8 cellular contexts compared by ENCODE assay signal in genomic region chr13:41310963-41311606, GRCh38. TPM values are rescaled to one million over a fixed set of nuclear protein-coding genes. Genes with fewer than 3 reads are reported as not detected.
A peak's percentile ranks its signal among the peaks of the same experiment; 100 is the strongest.
DNase-seq lines count a peak whose midpoint lies in the region; ATAC-seq and TF ChIP-seq lines count a peak whose summit lies in the region.

Gene NAA16, plus strand, starts transcription at chr13:41311267. Its CDS starts 262 bp downstream, at chr13:41311529.

- H3K27me3 ChIP-seq in CD4-positive, alpha-beta T cell (ENCODE audit: control insufficient read depth, insufficient read depth, low read length), result no peaks in the 10 kb centered on the region
- no peaks in the 10 kb centered on the region for H3K27me3 ChIP-seq in duodenal mucosa (ENCODE audit: control insufficient read depth in 1 of 2, insufficient read depth in 2 of 2, low read length in 2 of 2)

- whole genome bisulfite sequencing in lower leg skin, 2 donors, result 0 to 1% methylated on average over 19 to 41 of the region's 53 CpGs

- H3K36me3 Mint-ChIP-seq in CD4-positive, alpha-beta T cell (ENCODE audit: low read depth), result peaks cover 17% of the 10 kb centered on the region
- peaks cover 8% of the 10 kb centered on the region for H3K36me3 Mint-ChIP-seq in activated CD4-positive, alpha-beta memory T cell treated with anti-CD3 and anti-CD28 coated beads for 36 hours

- H3K4me3 Mint-ChIP-seq in CD4-positive, alpha-beta T cell, result peak within 1 kb of the TSS; percentile 97
- peak within 1 kb of the TSS; percentile 93 for H3K4me3 Mint-ChIP-seq in activated CD4-positive, alpha-beta memory T cell treated with anti-CD3 and anti-CD28 coated beads for 36 hours

- no peak for TF ChIP-seq CTCF in CD4-positive, alpha-beta T cell (IDR thresholded peaks at IDR 0.05)
- no peak for TF ChIP-seq CTCF in lower leg skin (IDR thresholded peaks at IDR 0.05)

- peaks cover 56% of the 10 kb centered on the region for H3K4me1 Mint-ChIP-seq in CD4-positive, alpha-beta T cell (ENCODE audit: low read depth)
- H3K4me1 Mint-ChIP-seq in activated CD4-positive, alpha-beta memory T cell treated with anti-CD3 and anti-CD28 coated beads for 36 hours (ENCODE audit: low read depth), result peaks cover 34% of the 10 kb centered on the region

- ATAC-seq in CD4-positive, alpha-beta T cell (ENCODE audit: poor library complexity), result peak; percentile 85
- ATAC-seq in GM19397 (IDR thresholded peaks at IDR 0.05; ENCODE audit: unreplicated experiment) (peak; percentile 78), HG03565 (IDR thresholded peaks at IDR 0.05; ENCODE audit: unreplicated experiment) (peak; percentile 53)

- POLR2A ChIA-PET in CD4-positive, alpha-beta T cell (lab: Charles Lee), result interaction anchor here (0.6 to 0.9 kb wide), 9 partner anchors 15 to 285 kb away, joined by 3 to 4 read pairs (median 3); partner anchors contain the start of gene MTRF1
- POLR2A ChIA-PET in activated CD4-positive, alpha-beta memory T cell treated with anti-CD3 and anti-CD28 coated beads for 36 hours (lab: Charles Lee), result interaction anchor here (1.0 to 1.2 kb wide), 2 partner anchors 10 to 152 kb away, joined by 3 read pairs; no protein-coding TSS in a partner anchor

- no peak for TF ChIP-seq POLR2A in lower leg skin (IDR thresholded peaks at IDR 0.05)

- H3K4me1 ChIP-seq in duodenal mucosa (ENCODE audit: control insufficient read depth in 1 of 2, insufficient read depth in 2 of 2, low read length in 2 of 2), result peaks cover 20 to 21% of the 10 kb centered on the region in 2 donors

- H3K27me3 Mint-ChIP-seq in CD4-positive, alpha-beta T cell, result no peaks in the 10 kb centered on the region
- no peaks in the 10 kb centered on the region for H3K27me3 Mint-ChIP-seq in activated CD4-positive, alpha-beta memory T cell treated with anti-CD3 and anti-CD28 coated beads for 36 hours

- peak; percentile 89 to 97 (median 93) for DNase-seq in CD4-positive, alpha-beta T cell
- DNase-seq in NCI-H82 treated with DMSO at 0.1 percent for 48 hours (lab: John Stamatoyannopoulos, UW; ENCODE audit: unreplicated experiment) (peak; percentile 74), lower leg skin (ENCODE audit: low spot score in 2 of 2) (peak; percentile 79 to 97)
- DNase-seq in activated CD4-positive, alpha-beta memory T cell treated with anti-CD3 and anti-CD28 coated beads for 36 hours, result peak; percentile 97
- peak; percentile 97 to 98 for DNase-seq in stimulated activated CD4-positive, alpha-beta T cell treated with anti-CD3 and anti-CD28 coated beads, Interleukin-4, amount 100 ng/mL, for 4 hours

- peak within 1 kb of the TSS; percentile 85 for H3K27ac ChIP-seq in CD4-positive, alpha-beta T cell (ENCODE audit: low read depth, low read length)
- H3K27ac ChIP-seq in duodenal mucosa (ENCODE audit: low read depth, low read length), result peak within 1 kb of the TSS; percentile 85

- H3K9ac ChIP-seq in duodenal mucosa (ENCODE audit: low read depth in 1 of 2, low read length in 2 of 2), result peak within 1 kb of the TSS; percentile 85 to 96

- peak within 1 kb of the TSS; percentile 98 for H3K27ac Mint-ChIP-seq in CD4-positive, alpha-beta T cell
- H3K27ac Mint-ChIP-seq in activated CD4-positive, alpha-beta memory T cell treated with anti-CD3 and anti-CD28 coated beads for 36 hours, result peak within 1 kb of the TSS; percentile 92

- intact Hi-C loops in CD4-positive, alpha-beta T cell (cut with DNase I, micrococcal nuclease), result loop anchor here (1.0 to 10.0 kb wide), 5 partner anchors 36 to 246 kb away; partner anchors contain the start of genes MTRF1 (in 2 of the 2), KBTBD6 (in 1 of the 2), KBTBD7 (in 1 of the 2) and WBP4 (in 1 of the 2)
- intact Hi-C loops in activated CD4-positive, alpha-beta memory T cell treated with anti-CD3 and anti-CD28 coated beads for 36 hours (cut with micrococcal nuclease), result loop anchor here (1.0 to 2.0 kb wide), 6 partner anchors 48 to 960 kb away; partner anchors contain the start of genes KBTBD6, MTRF1 and WBP4
- intact Hi-C loops in lower leg skin (cut with DNase I; ENCODE audit: low total_unique reads), result no loop called here

- H3K4me3 ChIP-seq in duodenal mucosa (ENCODE audit: low read depth in 1 of 2, low read length in 2 of 2) (peak within 1 kb of the TSS; percentile 91 to 96), lower leg skin (ENCODE audit: low read depth, poor library complexity, severe bottlenecking) (peak within 1 kb of the TSS; percentile 98)

- no peaks in the 10 kb centered on the region for H3K9me3 ChIP-seq in CD4-positive, alpha-beta T cell (ENCODE audit: control insufficient read depth, low read length)
- H3K9me3 ChIP-seq in duodenal mucosa (ENCODE audit: control insufficient read depth in 1 of 2, low read length in 2 of 2), result no peaks in the 10 kb centered on the region

- CTCF ChIA-PET in CD4-positive, alpha-beta T cell (lab: Charles Lee), result interaction anchor here (1.0 kb wide), 1 partner anchor 342 kb away, joined by 7 read pairs; no protein-coding TSS in a partner anchor
- CTCF ChIA-PET in activated CD4-positive, alpha-beta memory T cell treated with anti-CD3 and anti-CD28 coated beads for 36 hours (lab: Charles Lee), result interaction anchor here (0.6 to 1.2 kb wide), 2 partner anchors 41 to 336 kb away, joined by 3 read pairs; no protein-coding TSS in a partner anchor

- H3K36me3 ChIP-seq in duodenal mucosa (ENCODE audit: control insufficient read depth in 1 of 2, insufficient read depth in 2 of 2, low read length in 2 of 2), result no peaks in the 10 kb centered on the region

- H3K9me3 Mint-ChIP-seq in CD4-positive, alpha-beta T cell, result no peaks in the 10 kb centered on the region
- no peaks in the 10 kb centered on the region for H3K9me3 Mint-ChIP-seq in activated CD4-positive, alpha-beta memory T cell treated with anti-CD3 and anti-CD28 coated beads for 36 hours

RNA-seq across cellular contexts. Expression of gene NAA16, which starts in this region (rescaled TPM):
- total RNA-seq in CD4-positive, alpha-beta T cell, result 10 to 100 TPM; 76.9 to 80.5 TPM
- 10 to 100 TPM; 19.2 to 23.2 TPM for total RNA-seq in activated CD4-positive, alpha-beta memory T cell treated with anti-CD3 and anti-CD28 coated beads for 36 hours
- total RNA-seq in lower leg skin, result 10 to 100 TPM; 15.9 to 25.8 (median 18.7) TPM

Comparison
In these comparisons a context has a peak if more than half of its experiments do, and no peak if none do; other contexts are left out.
1. Peak in every context shown above with its lines: DNase-seq, ATAC-seq, H3K4me3 ChIP-seq and H3K27ac ChIP-seq.